Comparison of ENCODE assay signal across 11 cellular contexts in the genomic region with DNA sequence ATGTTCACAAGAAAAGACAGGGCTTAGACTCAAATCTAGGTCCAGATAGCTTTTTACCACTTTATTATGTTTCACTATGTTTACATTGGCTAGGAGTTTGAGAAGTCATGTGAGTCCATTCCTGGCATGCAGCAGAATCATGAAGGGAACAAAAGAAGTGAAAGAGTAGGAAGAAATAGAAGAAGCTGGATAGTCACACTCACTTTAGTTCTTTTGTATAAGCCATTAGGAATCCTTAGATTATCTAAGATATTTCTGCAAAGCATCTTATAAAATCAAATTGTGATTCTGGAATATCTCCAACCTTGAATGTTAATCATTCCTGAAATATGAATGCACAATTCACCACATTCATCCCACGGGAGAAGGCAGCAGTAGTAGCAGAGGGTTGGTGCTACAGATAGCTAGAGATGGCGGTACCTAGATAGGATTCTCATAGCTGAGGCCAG. TPM values are rescaled to one million over a fixed set of nuclear protein-coding genes. Genes with fewer than 3 reads are reported as not detected.
DNase-seq lines count a peak whose midpoint lies in the region; ATAC-seq, FAIRE-seq and TF ChIP-seq lines count a peak whose summit lies in the region.
"Had no signal": no experiment of that assay in that cellular context is flagged by ENCODE, and none has a peak within 500 bp of the region (broad histone marks: within the 10 kb centered on the region; RNA-seq: fewer than 3 reads in every experiment).

No MANE protein-coding gene starts in this region.

- H3F3A ChIP-seq in GM23248 (ENCODE audit: insufficient read depth): peaks cover 87% of the 10 kb centered on the region

- H3K9ac ChIP-seq in GM23248 (no peak overlapping the region), subcutaneous abdominal adipose tissue (ENCODE audit: low read length in 5 of 5) (no peak overlapping the region)

- H3K9me2 ChIP-seq in GM23248 (ENCODE audit: insufficient read depth): no peaks in the 10 kb centered on the region

- H3K36me3 ChIP-seq in GM23248 (ENCODE audit: low read depth): no peaks in the 10 kb centered on the region
- no peaks in the 10 kb centered on the region for H3K36me3 ChIP-seq in subcutaneous abdominal adipose tissue (ENCODE audit: control insufficient read depth in 5 of 5, insufficient read depth in 5 of 5, low read length in 5 of 5)
- H3K36me3 ChIP-seq: heart right ventricle had no signal

- WGBS in GM23248 (ENCODE audit: low coverage in 1 of 2, low lambda C conversion rate in 2 of 2, missing lambda C conversion rate in 2 of 2), 2 experiments: 39 to 47% methylated on average over 2 of the region's 2 CpGs

- H3K4me1 ChIP-seq in GM23248 (ENCODE audit: insufficient read depth) (peaks cover 96% of the 10 kb centered on the region), subcutaneous abdominal adipose tissue (ENCODE audit: control insufficient read depth in 5 of 5, insufficient read depth in 5 of 5, low read length in 5 of 5) (peaks cover 12 to 62% (median 54%) of the 10 kb centered on the region in 5 donors)

- peaks cover 77% of the 10 kb centered on the region for H3K79me2 ChIP-seq in GM23248 (ENCODE audit: insufficient read depth)

- peak; percentile 87 for DNase-seq in GM23248
- peak; percentile 53 for DNase-seq in fibroblast of the conjunctiva (ENCODE audit: low read depth)
- DNase-seq in DMS153 (lab: John Stamatoyannopoulos, UW): no peak
- DNase-seq in activated CD4-positive, alpha-beta T cell treated with anti-CD3 and anti-CD28 coated beads for 4 hours: no peak
- no peak for DNase-seq in frontal cortex (ENCODE audit: low spot score in 2 of 2)
- DNase-seq: heart right ventricle, NCI-H82 had no signal

- H3K4me3 ChIP-seq in GM23248 (peak overlapping the region; percentile 23), subcutaneous abdominal adipose tissue (ENCODE audit: low read depth in 1 of 5, low read length in 5 of 5) (no peak overlapping the region)
- H3K4me3 ChIP-seq: heart right ventricle had no signal

- H3K27ac ChIP-seq in GM23248 (peak overlapping the region; percentile 99), subcutaneous abdominal adipose tissue (ENCODE audit: low read depth, low read length) (peak overlapping the region; percentile 26)

- H3K27me3 ChIP-seq in GM23248 (replicated peaks; ENCODE audit: insufficient read depth): no peaks in the 10 kb centered on the region
- no peaks in the 10 kb centered on the region for H3K27me3 ChIP-seq in subcutaneous abdominal adipose tissue (ENCODE audit: control insufficient read depth in 5 of 5, insufficient read depth in 4 of 5, low read length in 5 of 5)
- H3K27me3 ChIP-seq: heart right ventricle had no signal

- peak; percentile 67 for ATAC-seq in SK-N-SH treated with all-trans-retinoic acid at 6 μM for 48 hours
- no peak for ATAC-seq in HG02623 (IDR thresholded peaks at IDR 0.05; ENCODE audit: unreplicated experiment)
- ATAC-seq: activated naive CD4-positive, alpha-beta T cell treated with anti-CD3 and anti-CD28 coated beads, Interleukin-2, amount 50 U/mL, for 72 hours; heart right ventricle had no signal

- no peak overlapping the region for H2AFZ ChIP-seq in GM23248

- FAIRE-seq in frontal cortex (lab: Jason Lieb, UNC): no peak

- in situ Hi-C loops in GM23248 (cut with MboI): no loop called here

- H3K4me2 ChIP-seq in GM23248 (ENCODE audit: unreplicated experiment): peak overlapping the region; percentile 96

- H4K20me1 ChIP-seq in GM23248 (ENCODE audit: insufficient read depth): no peaks in the 10 kb centered on the region

- H3K9me3 ChIP-seq in GM23248 (ENCODE audit: low read depth) (no peaks in the 10 kb centered on the region), subcutaneous abdominal adipose tissue (ENCODE audit: control insufficient read depth in 5 of 5, low read length in 5 of 5) (no peaks in the 10 kb centered on the region)
- H3K9me3 ChIP-seq: heart right ventricle had no signal

TF ChIP-seq in SK-N-SH treated with all-trans-retinoic acid at 6 μM for 48 hours, 23 proteins besides CTCF, POLR2A, EP300 and RAD21:
- no peak for TF ChIP-seq ZFP30 (CRISPR knock-in tag; IDR thresholded peaks at IDR 0.05)
- TF ChIP-seq, protein P1, sequence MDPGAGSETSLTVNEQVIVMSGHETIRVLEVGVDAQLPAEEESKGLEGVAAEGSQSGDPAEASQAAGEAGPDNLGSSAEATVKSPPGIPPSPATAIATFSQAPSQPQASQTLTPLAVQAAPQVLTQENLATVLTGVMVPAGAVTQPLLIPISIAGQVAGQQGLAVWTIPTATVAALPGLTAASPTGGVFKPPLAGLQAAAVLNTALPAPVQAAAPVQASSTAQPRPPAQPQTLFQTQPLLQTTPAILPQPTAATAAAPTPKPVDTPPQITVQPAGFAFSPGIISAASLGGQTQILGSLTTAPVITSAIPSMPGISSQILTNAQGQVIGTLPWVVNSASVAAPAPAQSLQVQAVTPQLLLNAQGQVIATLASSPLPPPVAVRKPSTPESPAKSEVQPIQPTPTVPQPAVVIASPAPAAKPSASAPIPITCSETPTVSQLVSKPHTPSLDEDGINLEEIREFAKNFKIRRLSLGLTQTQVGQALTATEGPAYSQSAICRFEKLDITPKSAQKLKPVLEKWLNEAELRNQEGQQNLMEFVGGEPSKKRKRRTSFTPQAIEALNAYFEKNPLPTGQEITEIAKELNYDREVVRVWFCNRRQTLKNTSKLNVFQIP (CRISPR knock-in tag; IDR thresholded peaks at IDR 0.05; ENCODE audit: borderline replicate concordance, low read depth): peak; percentile 36; the same call in 1 of the 2 replicates
- TF ChIP-seq, protein P2, sequence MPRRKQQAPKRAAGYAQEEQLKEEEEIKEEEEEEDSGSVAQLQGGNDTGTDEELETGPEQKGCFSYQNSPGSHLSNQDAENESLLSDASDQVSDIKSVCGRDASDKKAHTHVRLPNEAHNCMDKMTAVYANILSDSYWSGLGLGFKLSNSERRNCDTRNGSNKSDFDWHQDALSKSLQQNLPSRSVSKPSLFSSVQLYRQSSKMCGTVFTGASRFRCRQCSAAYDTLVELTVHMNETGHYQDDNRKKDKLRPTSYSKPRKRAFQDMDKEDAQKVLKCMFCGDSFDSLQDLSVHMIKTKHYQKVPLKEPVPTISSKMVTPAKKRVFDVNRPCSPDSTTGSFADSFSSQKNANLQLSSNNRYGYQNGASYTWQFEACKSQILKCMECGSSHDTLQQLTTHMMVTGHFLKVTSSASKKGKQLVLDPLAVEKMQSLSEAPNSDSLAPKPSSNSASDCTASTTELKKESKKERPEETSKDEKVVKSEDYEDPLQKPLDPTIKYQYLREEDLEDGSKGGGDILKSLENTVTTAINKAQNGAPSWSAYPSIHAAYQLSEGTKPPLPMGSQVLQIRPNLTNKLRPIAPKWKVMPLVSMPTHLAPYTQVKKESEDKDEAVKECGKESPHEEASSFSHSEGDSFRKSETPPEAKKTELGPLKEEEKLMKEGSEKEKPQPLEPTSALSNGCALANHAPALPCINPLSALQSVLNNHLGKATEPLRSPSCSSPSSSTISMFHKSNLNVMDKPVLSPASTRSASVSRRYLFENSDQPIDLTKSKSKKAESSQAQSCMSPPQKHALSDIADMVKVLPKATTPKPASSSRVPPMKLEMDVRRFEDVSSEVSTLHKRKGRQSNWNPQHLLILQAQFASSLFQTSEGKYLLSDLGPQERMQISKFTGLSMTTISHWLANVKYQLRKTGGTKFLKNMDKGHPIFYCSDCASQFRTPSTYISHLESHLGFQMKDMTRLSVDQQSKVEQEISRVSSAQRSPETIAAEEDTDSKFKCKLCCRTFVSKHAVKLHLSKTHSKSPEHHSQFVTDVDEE (CRISPR knock-in tag; IDR thresholded peaks at IDR 0.05): no peak
- TF ChIP-seq, protein P3, sequence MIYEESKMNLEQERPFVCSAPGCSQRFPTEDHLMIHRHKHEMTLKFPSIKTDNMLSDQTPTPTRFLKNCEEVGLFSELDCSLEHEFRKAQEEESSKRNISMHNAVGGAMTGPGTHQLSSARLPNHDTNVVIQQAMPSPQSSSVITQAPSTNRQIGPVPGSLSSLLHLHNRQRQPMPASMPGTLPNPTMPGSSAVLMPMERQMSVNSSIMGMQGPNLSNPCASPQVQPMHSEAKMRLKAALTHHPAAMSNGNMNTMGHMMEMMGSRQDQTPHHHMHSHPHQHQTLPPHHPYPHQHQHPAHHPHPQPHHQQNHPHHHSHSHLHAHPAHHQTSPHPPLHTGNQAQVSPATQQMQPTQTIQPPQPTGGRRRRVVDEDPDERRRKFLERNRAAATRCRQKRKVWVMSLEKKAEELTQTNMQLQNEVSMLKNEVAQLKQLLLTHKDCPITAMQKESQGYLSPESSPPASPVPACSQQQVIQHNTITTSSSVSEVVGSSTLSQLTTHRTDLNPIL (CRISPR knock-in tag; IDR thresholded peaks at IDR 0.05; ENCODE audit: low read depth): no peak
- TF ChIP-seq ESRRG (CRISPR knock-in tag; IDR thresholded peaks at IDR 0.05): no peak
- peak; percentile 92 for TF ChIP-seq ISL1 (CRISPR knock-in tag; IDR thresholded peaks at IDR 0.05)
- TF ChIP-seq TOX (CRISPR knock-in tag; IDR thresholded peaks at IDR 0.05; ENCODE audit: borderline replicate concordance): no peak

RNA-seq across cellular contexts. Expression of a gene that starts 31.9 kb away (rescaled TPM):
- 22.1 and 23.7 TPM in 2 replicates for total RNA-seq in GM23248 (2014; rRNA removed; shearing (Covaris generic))
- polyA plus RNA-seq in GM23248 (2016; fragmentation: Nextera tagmentation; extraction: Ambion mirVana): 6.8 and 7.4 TPM in 2 replicates
- total RNA-seq in frontal cortex: 3.3 TPM

Comparison
In these comparisons a context has a peak if more than half of its experiments do, and no peak if none do; other contexts are left out.
1. DNase-seq: peak in GM23248 (single experiment) and fibroblast of the conjunctiva (single experiment); none in DMS153 (single experiment), activated CD4-positive, alpha-beta T cell treated with anti-CD3 and anti-CD28 coated beads for 4 hours (0 of 2) and frontal cortex (0 of 2).